Comparison of ENCODE assay signal across 15 cellular contexts in genomic region chr10:29591416-29591968, GRCh38. TPM values are rescaled to one million over a fixed set of nuclear protein-coding genes. Genes with fewer than 3 reads are reported as not detected.
A peak's percentile ranks its signal among the peaks of the same experiment; 100 is the strongest.
DNase-seq lines count a peak whose midpoint lies in the region; ATAC-seq and TF ChIP-seq lines count a peak whose summit lies in the region.
"Had no signal": no experiment of that assay in that cellular context is flagged by ENCODE, and none has a peak within 500 bp of the region (broad histone marks: within the 10 kb centered on the region; RNA-seq: fewer than 3 reads in every experiment).

No MANE protein-coding gene starts in this region.

- ATAC-seq in heart right ventricle, result no peak
- no peak for ATAC-seq in naive thymus-derived CD4-positive, alpha-beta T cell
- ATAC-seq in activated CD4-positive, CD25-positive, alpha-beta regulatory T cell treated with anti-CD3 and anti-CD28 coated beads, Interleukin-2, amount 50 U/mL, for 24 hours, result no peak
- ATAC-seq: stimulated activated effector memory CD8-positive, alpha-beta T cell treated with anti-CD3 and anti-CD28 coated beads, Interleukin-12 subunit alpha, Interleukin-12 subunit beta, amount 100 ng/mL, for 72 hours had no signal

- H3K36me3 Mint-ChIP-seq in chondrocyte (ENCODE audit: low read depth) (peaks cover 7% of the 10 kb centered on the region), type B pancreatic cell (peaks cover 11% of the 10 kb centered on the region)
- peaks cover 0 to 19% (median 6%) of the 10 kb centered on the region in 5 donors for H3K36me3 Mint-ChIP-seq in naive thymus-derived CD4-positive, alpha-beta T cell
- H3K36me3 Mint-ChIP-seq: stimulated activated effector memory CD8-positive, alpha-beta T cell treated with anti-CD3 and anti-CD28 coated beads, Interleukin-12 subunit alpha, Interleukin-12 subunit beta, amount 100 ng/mL, for 72 hours had no signal

- H3K27ac Mint-ChIP-seq in chondrocyte (ENCODE audit: unreplicated experiment), result peak overlapping the region; percentile 100
- H3K27ac Mint-ChIP-seq in naive thymus-derived CD4-positive, alpha-beta T cell, result peak overlapping the region in 7 of 9 donors; percentile 6 to 70 (median 24)
- H3K27ac Mint-ChIP-seq in type B pancreatic cell, result peak overlapping the region; percentile 23
- H3K27ac Mint-ChIP-seq: activated naive CD4-positive, alpha-beta T cell treated with anti-CD3 and anti-CD28 coated beads for 36 hours had no signal

- H3K27me3 ChIP-seq in heart right ventricle, result no peaks in the 10 kb centered on the region
- H3K27me3 ChIP-seq in naive thymus-derived CD4-positive, alpha-beta T cell (ENCODE audit: control insufficient read depth in 2 of 2, insufficient read depth in 2 of 2, low read length in 2 of 2), result no peaks in the 10 kb centered on the region

- DNase-seq in heart right ventricle (no peak), cardiac septum (ENCODE audit: low spot score) (no peak), chondrocyte (ENCODE audit: low spot score) (no peak), type B pancreatic cell (ENCODE audit: extremely low spot score, unreplicated experiment) (no peak), hepatic stellate cell (ENCODE audit: low spot score) (no peak), SK-N-DZ (ENCODE audit: low spot score) (no peak)
- DNase-seq in naive thymus-derived CD4-positive, alpha-beta T cell, result no peak
- DNase-seq: activated CD4-positive, alpha-beta T cell treated with anti-CD3 and anti-CD28 coated beads, Interleukin-2, amount 50 U/mL, for 4 hours; activated T-cell treated with anti-CD3 and anti-CD28 coated beads, Interleukin-2, amount 50 U/mL, for 1 hour; cortex of kidney; NCI-H1436 had no signal

- WGBS in heart right ventricle, 2 donors, result 64 to 73% methylated on average over 5 of the region's 5 CpGs

- H3K36me3 ChIP-seq in heart right ventricle, result peaks cover 0 to 8% (median 0%) of the 10 kb centered on the region in 9 donors
- no peaks in the 10 kb centered on the region for H3K36me3 ChIP-seq in naive thymus-derived CD4-positive, alpha-beta T cell (ENCODE audit: control insufficient read depth in 2 of 3, insufficient read depth in 3 of 3, low read length in 3 of 3)

- TF ChIP-seq CTCF in heart right ventricle (IDR thresholded peaks at IDR 0.05), result no peak
- TF ChIP-seq CTCF in chondrocyte (IDR thresholded peaks at IDR 0.05), result no peak
- no peak for TF ChIP-seq CTCF in type B pancreatic cell (conservative IDR thresholded peaks at IDR 0.05)

- CTCF ChIA-PET in naive thymus-derived CD4-positive, alpha-beta T cell (lab: Charles Lee), result interaction anchor here (0.6 to 3.1 kb wide), 5 partner anchors 10 to 144 kb away, joined by 3 to 15 read pairs (median 5); no protein-coding TSS in a partner anchor

- H3K4me3 Mint-ChIP-seq in chondrocyte (ENCODE audit: unreplicated experiment) (no peak overlapping the region), type B pancreatic cell (no peak overlapping the region)
- no peak overlapping the region for H3K4me3 Mint-ChIP-seq in naive thymus-derived CD4-positive, alpha-beta T cell
- H3K4me3 Mint-ChIP-seq: activated naive CD4-positive, alpha-beta T cell treated with anti-CD3 and anti-CD28 coated beads for 36 hours; nephron had no signal

- H3K4me3 ChIP-seq in heart right ventricle, result no peak overlapping the region
- no peak overlapping the region for H3K4me3 ChIP-seq in naive thymus-derived CD4-positive, alpha-beta T cell (ENCODE audit: low read length)

- H3K4me1 ChIP-seq in heart right ventricle, result peaks cover 14 to 94% (median 54%) of the 10 kb centered on the region in 9 donors
- peaks cover 0 to 7% of the 10 kb centered on the region in 2 donors for H3K4me1 ChIP-seq in naive thymus-derived CD4-positive, alpha-beta T cell (ENCODE audit: control insufficient read depth in 2 of 2, insufficient read depth in 2 of 2, low read length in 2 of 2)

- H3K4me1 Mint-ChIP-seq in chondrocyte (ENCODE audit: low read depth) (peaks cover 66% of the 10 kb centered on the region), type B pancreatic cell (ENCODE audit: unreplicated experiment) (peaks cover 46% of the 10 kb centered on the region)
- H3K4me1 Mint-ChIP-seq in naive thymus-derived CD4-positive, alpha-beta T cell, result peaks cover 8 to 21% (median 14%) of the 10 kb centered on the region in 7 donors

- intact Hi-C loops in heart right ventricle (cut with DNase I), result loop anchor here in 5 of 10 donors (5.0 to 10.0 kb wide), 4 partner anchors 36 to 146 kb away; partner anchors contain the start of gene SVIL (in 2 of the 5)
- intact Hi-C loops in cardiac septum (cut with DNase I), result loop anchor here (5.0 kb wide), 1 partner anchor 54 kb away; no protein-coding TSS in a partner anchor
- intact Hi-C loops in naive thymus-derived CD4-positive, alpha-beta T cell (cut with micrococcal nuclease), result loop anchor here (2.0 to 5.0 kb wide), 3 partner anchors 144 to 214 kb away; no protein-coding TSS in a partner anchor

- no peaks in the 10 kb centered on the region for H3K9me3 ChIP-seq in heart right ventricle
- H3K9me3 ChIP-seq in naive thymus-derived CD4-positive, alpha-beta T cell (ENCODE audit: control insufficient read depth in 2 of 3, low read length in 3 of 3), result no peaks in the 10 kb centered on the region

- peak overlapping the region in 7 of 10 donors; percentile 12 to 84 (median 38) for H3K27ac ChIP-seq in heart right ventricle
- H3K27ac ChIP-seq in naive thymus-derived CD4-positive, alpha-beta T cell (ENCODE audit: low read depth, low read length), result no peak overlapping the region

- H3K27me3 Mint-ChIP-seq in chondrocyte (ENCODE audit: low read depth) (no peaks in the 10 kb centered on the region), type B pancreatic cell (no peaks in the 10 kb centered on the region)
- H3K27me3 Mint-ChIP-seq in naive thymus-derived CD4-positive, alpha-beta T cell, result no peaks in the 10 kb centered on the region

- H3K9me3 Mint-ChIP-seq in chondrocyte (ENCODE audit: low read depth), result no peaks in the 10 kb centered on the region
- no peaks in the 10 kb centered on the region for H3K9me3 Mint-ChIP-seq in naive thymus-derived CD4-positive, alpha-beta T cell
- H3K9me3 Mint-ChIP-seq in type B pancreatic cell, result no peaks in the 10 kb centered on the region
- H3K9me3 Mint-ChIP-seq: activated naive CD4-positive, alpha-beta T cell treated with anti-CD3 and anti-CD28 coated beads for 36 hours; nephron; stimulated activated effector memory CD8-positive, alpha-beta T cell treated with anti-CD3 and anti-CD28 coated beads, Interleukin-12 subunit alpha, Interleukin-12 subunit beta, amount 100 ng/mL, for 72 hours had no signal

- POLR2A ChIA-PET in naive thymus-derived CD4-positive, alpha-beta T cell (lab: Charles Lee), result no interaction called here

RNA-seq across cellular contexts. Expression of gene SVIL, which starts 43.3 kb away (rescaled TPM):
- total RNA-seq in heart right ventricle (100 to 1,000 TPM; 287 to 655 (median 537) TPM), cardiac septum (518 TPM), chondrocyte (112 to 136 TPM (median 118 TPM) in 3 replicates), type B pancreatic cell (ENCODE audit: low replicate concordance) (171 and 195 TPM in 2 replicates)
- 100 to 1,000 TPM in 1 of 2 donors, 10 to 100 TPM in 1; 38.6 to 115 TPM for polyA plus RNA-seq in heart right ventricle
- 10 to 100 TPM; 13.5 to 48.9 (median 23.5) TPM for total RNA-seq in naive thymus-derived CD4-positive, alpha-beta T cell
- 10 to 100 TPM in 1 of 2 donors, 1 to 10 TPM in 1; 8.7 to 16.3 TPM for polyA plus RNA-seq in naive thymus-derived CD4-positive, alpha-beta T cell
- 5.2 and 14.2 TPM in 2 replicates for polyA plus RNA-seq in SK-N-DZ (2014; cell fraction: cytosol; rRNA removed)
- 7.2 and 14.2 TPM in 2 replicates for polyA plus RNA-seq in SK-N-DZ (2014; cell fraction: nucleus; rRNA removed)

Comparison
In these comparisons a context has a peak if more than half of its experiments do, and no peak if none do; other contexts are left out.
1. H3K27ac Mint-ChIP-seq: peak in every context shown above with its lines; median percentile 100 in chondrocyte; 24 in naive thymus-derived CD4-positive, alpha-beta T cell; 23 in type B pancreatic cell.